ENCODE assay signal across 24 cellular contexts in genomic region chr12:6672143-6672542, GRCh38. TPM values are rescaled to one million over a fixed set of nuclear protein-coding genes. Genes with fewer than 3 reads are reported as not detected.
"Had no signal": no experiment of that assay in that cellular context is flagged by ENCODE, and none has a peak within 500 bp of the region (broad histone marks: within the 10 kb centered on the region; RNA-seq: fewer than 3 reads in every experiment).

No MANE protein-coding gene starts in this region.

- H3K4me3 ChIP-seq: MG63 had no signal

- H3K9me3 ChIP-seq: MG63, SK-N-SH had no signal

- ATAC-seq: HepG2 had no signal

- DNase-seq: IMR-90, Karpas-422, KG1, MG63, NCI-H1092, NCI-H1105 treated with DMSO at 0.1 percent for 48 hours, NCI-H1417 treated with DMSO at 0.1 percent for 48 hours, NCI-H146, NCI-H1694 treated with DMSO at 0.1 percent for 48 hours, NCI-H1930, NCI-H2081, NCI-H2171, NCI-H226, NCI-H446, NCI-H510A, NCI-H524 treated with DMSO at 0.1 percent for 48 hours, NCI-H69, NCI-H774, RPMI8226, SHP77, SK-N-SH had no signal

- H3K4me2 ChIP-seq: SK-N-SH had no signal

- H3K27me3 ChIP-seq: MG63 had no signal

- H3K9ac ChIP-seq: SK-N-SH had no signal

RNA-seq across cellular contexts. Expression of gene ACRBP, which starts 24.9 kb away (rescaled TPM):
- total RNA-seq: HepG2, HT1080, IMR-90 had no signal

RNA-seq across cellular contexts. Expression of gene PIANP, which starts 28.5 kb away (rescaled TPM):
- total RNA-seq: HepG2, SK-MEL-5 had no signal
- polyA plus RNA-seq: HepG2 had no signal

RNA-seq across cellular contexts. Expression of gene LPAR5, which starts 36.4 kb away (rescaled TPM):
- total RNA-seq: IMR-90 had no signal
- polyA plus RNA-seq: IMR-90 had no signal
